In the genomic region with DNA sequence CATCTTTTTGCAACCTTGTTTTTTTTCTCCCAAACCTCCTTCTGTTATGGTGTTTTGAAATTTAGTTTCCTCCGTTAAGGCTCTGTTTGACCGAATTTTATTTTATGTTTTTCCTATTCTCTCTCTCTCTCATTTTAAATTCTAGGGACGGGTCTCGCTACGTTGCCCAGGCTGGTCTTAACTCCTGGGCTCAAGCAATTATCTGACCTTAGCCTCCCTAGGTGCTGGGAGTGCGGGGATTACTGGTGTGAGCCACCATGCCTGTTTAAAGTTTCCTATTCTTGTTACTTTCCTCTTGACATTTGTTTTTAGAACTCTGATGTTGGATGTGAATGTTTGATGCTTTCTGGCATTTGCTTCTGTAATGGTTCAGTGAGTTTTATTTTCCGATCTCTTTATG, we compare ENCODE assay signal across 8 cellular contexts. TPM values are rescaled to one million over a fixed set of nuclear protein-coding genes. Genes with fewer than 3 reads are reported as not detected.
DNase-seq lines count a peak whose midpoint lies in the region; ATAC-seq and TF ChIP-seq lines count a peak whose summit lies in the region.

No MANE protein-coding gene starts in this region.

- peaks cover 14% of the 10 kb centered on the region for H3K36me3 ChIP-seq in GM23338 (ENCODE audit: insufficient read depth)
- peaks cover 43% of the 10 kb centered on the region for H3K36me3 ChIP-seq in WERI-Rb-1
- H3K36me3 ChIP-seq in skeletal muscle satellite cell (ENCODE audit: insufficient read depth, low read length), result peaks cover 12% of the 10 kb centered on the region

- peaks cover 7% of the 10 kb centered on the region; the same call in 1 of the 2 replicates for H4K20me1 ChIP-seq in GM23338 (replicated peaks; ENCODE audit: insufficient read depth)

- DNase-seq in GM23338 (ENCODE audit: low spot score), result peak; percentile 10
- no peak for DNase-seq in WERI-Rb-1
- DNase-seq in glutamatergic neuron, result no peak
- DNase-seq in NAMALWA (ENCODE audit: low spot score), result no peak
- DNase-seq in Ammon's horn (ENCODE audit: low spot score), result no peak

- no peaks in the 10 kb centered on the region; the same call in 2 of the 3 replicates for H3K9me3 Mint-ChIP-seq in GM23338
- peaks cover 5% of the 10 kb centered on the region for H3K9me3 Mint-ChIP-seq in glutamatergic neuron (ENCODE audit: unreplicated experiment)

- H3K27me3 ChIP-seq in GM23338 (ENCODE audit: insufficient read depth), result no peaks in the 10 kb centered on the region
- no peaks in the 10 kb centered on the region for H3K27me3 ChIP-seq in WERI-Rb-1 (ENCODE audit: insufficient read depth, low read depth, severe bottlenecking)
- H3K27me3 ChIP-seq in skeletal muscle satellite cell (ENCODE audit: control insufficient read depth, insufficient read depth, low read length), result no peaks in the 10 kb centered on the region

- peak overlapping the region; percentile 79 for H3K4me2 ChIP-seq in GM23338
- H3K4me2 ChIP-seq in skeletal muscle satellite cell (ENCODE audit: low read length), result peak overlapping the region; percentile 85

- peak overlapping the region; percentile 72 for H3K4me3 ChIP-seq in GM23338
- H3K4me3 ChIP-seq in WERI-Rb-1 (ENCODE audit: low read depth, low read length), result peak overlapping the region; percentile 97
- H3K4me3 ChIP-seq in skeletal muscle satellite cell (ENCODE audit: low read length), result peak overlapping the region; percentile 97

- H3F3A ChIP-seq in GM23338 (replicated peaks; ENCODE audit: low read depth), result no peaks in the 10 kb centered on the region

- H3K79me2 ChIP-seq in GM23338 (replicated peaks; ENCODE audit: insufficient read depth), result peaks cover 37% of the 10 kb centered on the region

- no peaks in the 10 kb centered on the region for H3K9me2 ChIP-seq in GM23338 (ENCODE audit: insufficient read depth)

- peaks cover 13% of the 10 kb centered on the region for H3K4me1 ChIP-seq in GM23338 (ENCODE audit: insufficient read depth)
- peaks cover 15% of the 10 kb centered on the region for H3K4me1 ChIP-seq in skeletal muscle satellite cell (ENCODE audit: control insufficient read depth, insufficient read depth, low read length)

- H3K9me3 ChIP-seq in WERI-Rb-1 (ENCODE audit: severe bottlenecking) (no peaks in the 10 kb centered on the region), skeletal muscle satellite cell (replicated peaks; ENCODE audit: low read length) (no peaks in the 10 kb centered on the region)

- H3K27me3 Mint-ChIP-seq in GM23338 (ENCODE audit: insufficient read depth, low read depth, poor library complexity) (peaks cover 11% of the 10 kb centered on the region), glutamatergic neuron (ENCODE audit: unreplicated experiment) (peaks cover 10% of the 10 kb centered on the region)

- H3K36me3 Mint-ChIP-seq in GM23338 (ENCODE audit: low read depth) (peaks cover 30% of the 10 kb centered on the region), glutamatergic neuron (ENCODE audit: unreplicated experiment) (no peaks in the 10 kb centered on the region)

- H3K4me3 Mint-ChIP-seq in GM23338 (peak overlapping the region; percentile 89), glutamatergic neuron (ENCODE audit: unreplicated experiment) (peak overlapping the region; percentile 90)

- TF ChIP-seq CTCF in GM23338 (conservative IDR thresholded peaks at IDR 0.05; ENCODE audit: low read depth in 2 of 2) (no peak), WERI-Rb-1 (IDR thresholded peaks at IDR 0.05; ENCODE audit: low read depth, low read length) (no peak), glutamatergic neuron (IDR thresholded peaks at IDR 0.05; ENCODE audit: partially characterized antibody, unreplicated experiment) (no peak)

- H3K9ac ChIP-seq in skeletal muscle satellite cell (ENCODE audit: low read depth, low read length), result peak overlapping the region; percentile 93

- H3K27ac ChIP-seq in GM23338 (ENCODE audit: low read depth), result peak overlapping the region; percentile 78; the same call in 1 of the 2 replicates
- no peak overlapping the region; the same call in 1 of the 2 replicates for H3K27ac ChIP-seq in WERI-Rb-1

- H3K27ac Mint-ChIP-seq in GM23338 (peak overlapping the region; percentile 84), glutamatergic neuron (ENCODE audit: unreplicated experiment) (peak overlapping the region; percentile 45)

- no peak for ATAC-seq in GM23338
- no peak for ATAC-seq in GM21390 (IDR thresholded peaks at IDR 0.05; ENCODE audit: unreplicated experiment)
- ATAC-seq in GM18907 (IDR thresholded peaks at IDR 0.05; ENCODE audit: unreplicated experiment), result no peak

- H2AFZ ChIP-seq in GM23338, result 0 out of 2 replicates have a peak overlapping the region, but pooled peaks have one; percentile 25

- H3K4me1 Mint-ChIP-seq in GM23338 (peaks cover 22% of the 10 kb centered on the region), glutamatergic neuron (ENCODE audit: low read depth, unreplicated experiment) (peaks cover 5% of the 10 kb centered on the region)

TF ChIP-seq in GM23338, 12 proteins besides CTCF, POLR2A, EP300 and RAD21 (continues in another document):
- TF ChIP-seq NANOG (IDR thresholded peaks at IDR 0.05; ENCODE audit: borderline replicate concordance) (no peak), EZH2 (IDR thresholded peaks at IDR 0.05; ENCODE audit: low read depth, unreplicated experiment) (no peak)
- TF ChIP-seq, protein P1, sequence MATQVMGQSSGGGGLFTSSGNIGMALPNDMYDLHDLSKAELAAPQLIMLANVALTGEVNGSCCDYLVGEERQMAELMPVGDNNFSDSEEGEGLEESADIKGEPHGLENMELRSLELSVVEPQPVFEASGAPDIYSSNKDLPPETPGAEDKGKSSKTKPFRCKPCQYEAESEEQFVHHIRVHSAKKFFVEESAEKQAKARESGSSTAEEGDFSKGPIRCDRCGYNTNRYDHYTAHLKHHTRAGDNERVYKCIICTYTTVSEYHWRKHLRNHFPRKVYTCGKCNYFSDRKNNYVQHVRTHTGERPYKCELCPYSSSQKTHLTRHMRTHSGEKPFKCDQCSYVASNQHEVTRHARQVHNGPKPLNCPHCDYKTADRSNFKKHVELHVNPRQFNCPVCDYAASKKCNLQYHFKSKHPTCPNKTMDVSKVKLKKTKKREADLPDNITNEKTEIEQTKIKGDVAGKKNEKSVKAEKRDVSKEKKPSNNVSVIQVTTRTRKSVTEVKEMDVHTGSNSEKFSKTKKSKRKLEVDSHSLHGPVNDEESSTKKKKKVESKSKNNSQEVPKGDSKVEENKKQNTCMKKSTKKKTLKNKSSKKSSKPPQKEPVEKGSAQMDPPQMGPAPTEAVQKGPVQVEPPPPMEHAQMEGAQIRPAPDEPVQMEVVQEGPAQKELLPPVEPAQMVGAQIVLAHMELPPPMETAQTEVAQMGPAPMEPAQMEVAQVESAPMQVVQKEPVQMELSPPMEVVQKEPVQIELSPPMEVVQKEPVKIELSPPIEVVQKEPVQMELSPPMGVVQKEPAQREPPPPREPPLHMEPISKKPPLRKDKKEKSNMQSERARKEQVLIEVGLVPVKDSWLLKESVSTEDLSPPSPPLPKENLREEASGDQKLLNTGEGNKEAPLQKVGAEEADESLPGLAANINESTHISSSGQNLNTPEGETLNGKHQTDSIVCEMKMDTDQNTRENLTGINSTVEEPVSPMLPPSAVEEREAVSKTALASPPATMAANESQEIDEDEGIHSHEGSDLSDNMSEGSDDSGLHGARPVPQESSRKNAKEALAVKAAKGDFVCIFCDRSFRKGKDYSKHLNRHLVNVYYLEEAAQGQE (IDR thresholded peaks at IDR 0.05; ENCODE audit: unreplicated experiment), result no peak

RNA-seq across cellular contexts. Expression of a gene that starts 1.0 kb away (rescaled TPM):
- total RNA-seq in GM23338 (2014; rRNA removed; shearing (Covaris generic)), result 80.3 and 87.9 TPM in 2 replicates
- polyA plus RNA-seq in GM23338 (2016; fragmentation: Nextera tagmentation; extraction: Ambion mirVana), result 55.8 and 63.2 TPM in 2 replicates
- 59.6 TPM for total RNA-seq in glutamatergic neuron (ENCODE audit: unreplicated experiment)
- 45.7 and 46.1 TPM in 2 replicates for total RNA-seq in skeletal muscle satellite cell (2012; rRNA removed)

RNA-seq across cellular contexts. Expression of a gene that starts 9.0 kb away (rescaled TPM):
- total RNA-seq in GM23338 (2014; rRNA removed; shearing (Covaris generic)), result 5.2 and 5.6 TPM in 2 replicates
- 2.3 and 2.7 TPM in 2 replicates for polyA plus RNA-seq in GM23338 (2016; fragmentation: Nextera tagmentation; extraction: Ambion mirVana)
- 63.0 TPM for total RNA-seq in glutamatergic neuron (ENCODE audit: unreplicated experiment)
- 6.6 and 8.1 TPM in 2 replicates for total RNA-seq in skeletal muscle satellite cell (2012; rRNA removed)
